ENCODE assay signal across 1 cellular context in genomic region chr19:4241824-4242430, GRCh38.
TF ChIP-seq lines count a peak whose summit lies in the region.

No MANE protein-coding gene starts in this region.

TF ChIP-seq in HEK293, 187 proteins besides CTCF, POLR2A, EP300 and RAD21:
- TF ChIP-seq SETDB1 (IDR thresholded peaks at IDR 0.05; ENCODE audit: insufficient read length, low read length) (peak; percentile 95), ZNF600 (tag by site-specific recombination; IDR thresholded peaks at IDR 0.05) (no peak), ZNF558 (tag by site-specific recombination; IDR thresholded peaks at IDR 0.05) (no peak), TRIM28 (IDR thresholded peaks at IDR 0.05; ENCODE audit: borderline replicate concordance, low read length) (peak; percentile 72; the same call in 1 of the 2 replicates)
